Comparison of ENCODE assay signal across 8 cellular contexts in the genomic region with DNA sequence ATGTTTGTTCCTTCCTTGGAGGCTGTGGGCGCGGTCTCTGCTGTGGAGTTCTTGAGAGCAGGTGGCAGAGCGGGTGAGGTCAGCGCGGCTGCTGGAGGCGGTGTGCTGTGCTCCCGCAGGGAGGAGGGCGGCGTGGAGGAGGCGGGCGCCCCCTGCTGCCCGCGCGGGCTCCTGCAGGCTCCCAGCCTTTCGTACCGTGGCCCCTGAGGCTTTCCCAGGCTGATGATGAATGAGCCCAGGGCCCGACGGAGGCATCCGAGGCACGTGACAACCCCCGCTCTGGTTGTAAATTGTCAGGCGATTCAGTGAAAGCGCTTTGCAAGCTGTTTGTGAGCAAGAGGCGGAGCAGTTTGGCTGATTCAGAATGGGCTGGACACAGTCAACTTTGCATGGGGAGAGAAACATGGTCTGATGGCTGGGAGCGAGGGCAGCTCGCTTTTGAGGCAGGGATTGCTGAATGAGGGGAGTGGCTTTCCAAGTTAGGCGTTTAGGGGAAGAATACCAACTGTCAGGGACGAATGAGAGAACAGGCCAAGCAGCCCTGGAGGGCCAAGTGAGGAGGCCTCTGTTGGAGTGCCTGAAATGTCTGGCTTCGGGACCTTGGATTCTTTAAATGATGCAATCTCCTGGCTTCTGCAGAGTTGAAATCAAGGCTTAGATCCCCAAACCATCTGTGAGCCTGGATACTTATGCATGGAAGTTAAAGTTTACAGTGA. TPM values are rescaled to one million over a fixed set of nuclear protein-coding genes. Genes with fewer than 3 reads are reported as not detected.
DNase-seq lines count a peak whose midpoint lies in the region; ATAC-seq and TF ChIP-seq lines count a peak whose summit lies in the region.

No MANE protein-coding gene starts in this region.

- CTCF ChIA-PET in PC-9 (lab: Charles Lee): interaction anchor here (0.6 to 1.5 kb wide), 2 partner anchors 245 to 249 kb away, joined by 4 to 11 read pairs; no protein-coding TSS in a partner anchor

- peak overlapping the region; percentile 40 for H3K4me3 ChIP-seq in ACC112 (ENCODE audit: low read depth, low read length)
- H3K4me3 ChIP-seq in PC-9: peak overlapping the region; percentile 4; the same call in 1 of the 2 replicates

- H3K79me2 ChIP-seq in ACC112 (ENCODE audit: control insufficient read depth, insufficient read depth, low read length, unreplicated experiment) (no peaks in the 10 kb centered on the region), PC-9 (ENCODE audit: low read depth) (no peaks in the 10 kb centered on the region)

- DNase-seq in HPDE6-E6E7 (ENCODE audit: extremely low spot score) (peak; percentile 86), PC-9 (peak; percentile 77 to 94), fibroblast of peridontal ligament (ENCODE audit: extremely low read depth) (peak; percentile 99), nephron progenitor cell (peak; percentile 91)
- peak; percentile 67 to 79 (median 69) for DNase-seq in stimulated activated naive CD4-positive, alpha-beta T cell (lab: John Stamatoyannopoulos, UW)

- peak; percentile 67 for ATAC-seq in GM19025 (IDR thresholded peaks at IDR 0.05; ENCODE audit: low read depth, unreplicated experiment)
- peak; percentile 99 for ATAC-seq in activated T-helper 17 cell treated with anti-CD3 and anti-CD28 coated beads, Interleukin-2, amount 50 U/mL, for 72 hours (replicated peaks)

- no peaks in the 10 kb centered on the region for H3K36me3 Mint-ChIP-seq in activated T-helper 17 cell treated with anti-CD3 and anti-CD28 coated beads, Interleukin-2, amount 50 U/mL, for 72 hours (ENCODE audit: low read depth)
- H3K36me3 Mint-ChIP-seq in nephron progenitor cell (ENCODE audit: low read depth): peaks cover 22% of the 10 kb centered on the region

- H3K9me2 ChIP-seq in PC-9 (ENCODE audit: insufficient read depth): no peaks in the 10 kb centered on the region

- POLR2A ChIA-PET in PC-9 (lab: Charles Lee; ENCODE audit: unreplicated experiment): no interaction called here

- peak; percentile 94 for TF ChIP-seq CTCF in PC-9 (conservative IDR thresholded peaks at IDR 0.05)
- peak; percentile 98 for TF ChIP-seq CTCF in nephron progenitor cell (IDR thresholded peaks at IDR 0.05)

- 0 out of 2 replicates have a peak, but pooled peaks cover 4% of the 10 kb centered on the region for H3F3A ChIP-seq in PC-9 (ENCODE audit: insufficient read depth, low read depth)

- no TSS peak for BruUV-seq in PC-9 (replicated peaks; lab: Mats Ljungman, UMichigan)

- H3K4me1 ChIP-seq in ACC112 (ENCODE audit: control insufficient read depth, insufficient read depth, low read length, unreplicated experiment) (peaks cover 8% of the 10 kb centered on the region), PC-9 (replicated peaks; ENCODE audit: insufficient read depth) (peaks cover 6% of the 10 kb centered on the region)

- no peaks in the 10 kb centered on the region for H3K36me3 ChIP-seq in ACC112 (ENCODE audit: insufficient read depth, low read length)
- no peaks in the 10 kb centered on the region for H3K36me3 ChIP-seq in PC-9 (ENCODE audit: low read depth)

- H4K20me1 ChIP-seq in PC-9 (ENCODE audit: insufficient read depth): no peaks in the 10 kb centered on the region

- peak overlapping the region; percentile 33 for H3K4me3 Mint-ChIP-seq in activated T-helper 17 cell treated with anti-CD3 and anti-CD28 coated beads, Interleukin-2, amount 50 U/mL, for 72 hours
- peak overlapping the region; percentile 75 for H3K4me3 Mint-ChIP-seq in nephron progenitor cell

- H3K4me2 ChIP-seq in PC-9: peak overlapping the region; percentile 50

- H3K27ac ChIP-seq in ACC112 (ENCODE audit: low read depth, low read length): no peak overlapping the region
- no peak overlapping the region for H3K27ac ChIP-seq in PC-9

- no peaks in the 10 kb centered on the region; the same call in 1 of the 2 replicates for H3K9me3 ChIP-seq in PC-9 (ENCODE audit: insufficient read depth, low read depth)

- H3K4me1 Mint-ChIP-seq in activated T-helper 17 cell treated with anti-CD3 and anti-CD28 coated beads, Interleukin-2, amount 50 U/mL, for 72 hours: peaks cover 16% of the 10 kb centered on the region
- H3K4me1 Mint-ChIP-seq in nephron progenitor cell: peaks cover 44% of the 10 kb centered on the region

- H3K27me3 ChIP-seq in ACC112 (ENCODE audit: insufficient read depth, low read length) (peaks cover 4% of the 10 kb centered on the region; the same call in 1 of the 2 replicates), PC-9 (ENCODE audit: insufficient read depth, low read depth) (no peaks in the 10 kb centered on the region)

- no peak overlapping the region for H3K27ac Mint-ChIP-seq in activated T-helper 17 cell treated with anti-CD3 and anti-CD28 coated beads, Interleukin-2, amount 50 U/mL, for 72 hours
- peak overlapping the region; percentile 98 for H3K27ac Mint-ChIP-seq in nephron progenitor cell

- peaks cover 3% of the 10 kb centered on the region for H3K27me3 Mint-ChIP-seq in activated T-helper 17 cell treated with anti-CD3 and anti-CD28 coated beads, Interleukin-2, amount 50 U/mL, for 72 hours
- peaks cover 31% of the 10 kb centered on the region for H3K27me3 Mint-ChIP-seq in nephron progenitor cell (ENCODE audit: low read depth, poor library complexity)

- peaks cover 4% of the 10 kb centered on the region for H3K9me3 Mint-ChIP-seq in activated T-helper 17 cell treated with anti-CD3 and anti-CD28 coated beads, Interleukin-2, amount 50 U/mL, for 72 hours
- peaks cover 47% of the 10 kb centered on the region for H3K9me3 Mint-ChIP-seq in nephron progenitor cell

- intact Hi-C loops in PC-9 (cut with micrococcal nuclease; ENCODE audit: unreplicated experiment): loop anchor here (1.0 kb wide), 4 partner anchors 48 to 357 kb away; partner anchors contain the start of gene ATXN7L1

- H2AFZ ChIP-seq in ACC112 (ENCODE audit: low read length, unreplicated experiment): peak overlapping the region; percentile 90
- H2AFZ ChIP-seq in PC-9: no peak overlapping the region

RNA-seq across cellular contexts. Expression of gene CDHR3, which starts 46.6 kb away (rescaled TPM):
- total RNA-seq in PC-9 (2021): 8.7 and 12.1 TPM in 2 replicates
- total RNA-seq in activated T-helper 17 cell treated with anti-CD3 and anti-CD28 coated beads, Interleukin-2, amount 50 U/mL, for 72 hours: 1 to 10 TPM in 1 of 2 donors, under 1 TPM in 1; 0.71 to 2.2 TPM
